25 cellular contexts compared by ENCODE assay signal in the genomic region with DNA sequence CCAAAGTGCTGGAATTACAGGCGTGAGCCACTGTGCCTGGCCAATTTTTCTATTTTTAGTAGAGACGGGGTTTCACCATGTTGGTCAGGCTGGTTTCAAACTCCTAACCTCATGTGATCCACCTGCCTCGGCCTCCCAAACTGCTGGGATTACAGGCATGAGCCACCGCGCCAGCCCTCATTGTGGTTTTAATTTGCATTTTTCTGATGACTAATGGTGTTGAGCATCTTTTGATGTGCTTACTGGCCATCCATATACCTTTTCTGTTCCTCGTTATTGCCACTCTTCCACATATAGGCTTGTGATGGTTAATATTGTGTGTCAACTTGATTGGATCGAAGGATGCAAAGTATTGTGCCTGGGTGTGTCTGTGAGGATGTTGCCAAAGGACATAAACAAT. TPM values are rescaled to one million over a fixed set of nuclear protein-coding genes. Genes with fewer than 3 reads are reported as not detected.
"Had no signal": no experiment of that assay in that cellular context is flagged by ENCODE, and none has a peak within 500 bp of the region (broad histone marks: within the 10 kb centered on the region; RNA-seq: fewer than 3 reads in every experiment).

No MANE protein-coding gene starts in this region.

- H3K36me3 Mint-ChIP-seq: activated CD4-positive, alpha-beta memory T cell treated with anti-CD3 and anti-CD28 coated beads for 36 hours; activated CD8-positive, alpha-beta memory T cell treated with anti-CD3 and anti-CD28 coated beads, Interleukin-2, amount 10 ng/mL, durations not matched to agents 7 days and 5 days; activated naive CD8-positive, alpha-beta T cell treated with anti-CD3 and anti-CD28 coated beads, Interleukin-2, amount 10 ng/mL, durations not matched to agents 7 days and 5 days; brain; stimulated activated effector memory CD8-positive, alpha-beta T cell treated with anti-CD3 and anti-CD28 coated beads, Interleukin-12 subunit alpha, Interleukin-12 subunit beta, amount 100 ng/mL, for 72 hours; type B pancreatic cell had no signal

- H3K4me1 Mint-ChIP-seq: activated B cell treated with CpG ODN at 0.5 μM for 24 hours; activated T-helper 17 cell treated with anti-CD3 and anti-CD28 coated beads, Interleukin-2, amount 50 U/mL, for 72 hours; central memory CD8-positive, alpha-beta T cell; stimulated activated effector memory CD8-positive, alpha-beta T cell treated with anti-CD3 and anti-CD28 coated beads, Interleukin-12 subunit alpha, Interleukin-12 subunit beta, amount 100 ng/mL, for 72 hours had no signal

- H3K9me3 Mint-ChIP-seq: activated B cell treated with CpG ODN at 0.5 μM for 24 hours; activated CD4-positive, alpha-beta memory T cell treated with anti-CD3 and anti-CD28 coated beads for 36 hours; activated naive CD8-positive, alpha-beta T cell treated with anti-CD3 and anti-CD28 coated beads, Interleukin-2, amount 10 ng/mL, durations not matched to agents 7 days and 5 days; activated T-helper 17 cell treated with anti-CD3 and anti-CD28 coated beads, Interleukin-2, amount 50 U/mL, for 72 hours; central memory CD8-positive, alpha-beta T cell; neural crest cell; stimulated activated effector memory CD8-positive, alpha-beta T cell treated with anti-CD3 and anti-CD28 coated beads, Interleukin-12 subunit alpha, Interleukin-12 subunit beta, amount 100 ng/mL, for 72 hours; T-helper 2 cell treated with Interferon-gamma antibody and Interleukin-4, amounts not matched to agents 5 μg/mL and 100 μg/mL, for 36 hours; type B pancreatic cell had no signal

- H3K4me3 Mint-ChIP-seq: activated B cell treated with CpG ODN at 0.5 μM for 24 hours; activated CD4-positive, alpha-beta memory T cell treated with anti-CD3 and anti-CD28 coated beads for 36 hours; activated CD8-positive, alpha-beta memory T cell treated with anti-CD3 and anti-CD28 coated beads, Interleukin-2, amount 10 ng/mL, durations not matched to agents 7 days and 5 days; activated naive CD8-positive, alpha-beta T cell treated with anti-CD3 and anti-CD28 coated beads, Interleukin-2, amount 10 ng/mL, durations not matched to agents 7 days and 5 days; activated T-helper 17 cell treated with anti-CD3 and anti-CD28 coated beads, Interleukin-2, amount 50 U/mL, for 72 hours; brain; central memory CD8-positive, alpha-beta T cell; neural crest cell; stimulated activated effector memory CD8-positive, alpha-beta T cell treated with anti-CD3 and anti-CD28 coated beads, Interleukin-12 subunit alpha, Interleukin-12 subunit beta, amount 100 ng/mL, for 72 hours; T-helper 2 cell treated with Interferon-gamma antibody and Interleukin-4, amounts not matched to agents 5 μg/mL and 100 μg/mL, for 36 hours; type B pancreatic cell had no signal

- H3K27ac Mint-ChIP-seq: activated B cell treated with CpG ODN at 0.5 μM for 24 hours; activated CD4-positive, alpha-beta memory T cell treated with anti-CD3 and anti-CD28 coated beads for 36 hours; activated CD8-positive, alpha-beta memory T cell treated with anti-CD3 and anti-CD28 coated beads, Interleukin-2, amount 10 ng/mL, durations not matched to agents 7 days and 5 days; activated naive CD8-positive, alpha-beta T cell treated with anti-CD3 and anti-CD28 coated beads, Interleukin-2, amount 10 ng/mL, durations not matched to agents 7 days and 5 days; activated T-helper 17 cell treated with anti-CD3 and anti-CD28 coated beads, Interleukin-2, amount 50 U/mL, for 72 hours; stimulated activated effector memory CD8-positive, alpha-beta T cell treated with anti-CD3 and anti-CD28 coated beads, Interleukin-12 subunit alpha, Interleukin-12 subunit beta, amount 100 ng/mL, for 72 hours; T-helper 2 cell treated with Interferon-gamma antibody and Interleukin-4, amounts not matched to agents 5 μg/mL and 100 μg/mL, for 36 hours; type B pancreatic cell had no signal

- H3K27me3 Mint-ChIP-seq: brain, type B pancreatic cell had no signal

- H3K27ac ChIP-seq: colonic mucosa, foreskin keratinocyte, psoas muscle, skin epidermis, testis had no signal

- H3K4me3 ChIP-seq: colonic mucosa, psoas muscle, skin epidermis, testis had no signal

- H3K36me3 ChIP-seq: colonic mucosa had no signal

- H3K27me3 ChIP-seq: colonic mucosa, foreskin keratinocyte, testis had no signal

- H3K4me1 ChIP-seq: colonic mucosa, foreskin keratinocyte, psoas muscle, testis had no signal

- DNase-seq: activated B cell treated with CpG ODN at 0.5 μM for 24 hours; activated CD4-positive, alpha-beta memory T cell treated with anti-CD3 and anti-CD28 coated beads for 36 hours; activated CD4-positive, alpha-beta T cell treated with anti-CD3 and anti-CD28 coated beads for 4 hours; activated CD8-positive, alpha-beta memory T cell treated with anti-CD3 and anti-CD28 coated beads, Interleukin-2, amount 10 ng/mL, durations not matched to agents 7 days and 5 days; activated naive CD4-positive, alpha-beta T cell treated with Interleukin-2 at 50 U/mL for 16 hours; activated naive CD8-positive, alpha-beta T cell treated with anti-CD3 and anti-CD28 coated beads, Interleukin-2, amount 10 ng/mL, durations not matched to agents 7 days and 5 days; activated T-cell treated with anti-CD3 and anti-CD28 coated beads, Interleukin-2, amount 50 U/mL, for 1 hour; amygdala; colonic mucosa; glutamatergic neuron; hypothalamus; islet precursor cell; psoas muscle; right cardiac atrium; stimulated activated CD4-positive, alpha-beta T cell treated with anti-CD3 and anti-CD28 coated beads, Interleukin-4, amount 100 ng/mL, for 1 hour; testis had no signal

- ATAC-seq: activated CD8-positive, alpha-beta memory T cell treated with anti-CD3 and anti-CD28 coated beads, Interleukin-2, amount 10 ng/mL, durations not matched to agents 7 days and 5 days; activated T-helper 17 cell treated with anti-CD3 and anti-CD28 coated beads, Interleukin-2, amount 50 U/mL, for 72 hours; psoas muscle; right cardiac atrium; stimulated activated effector memory CD8-positive, alpha-beta T cell treated with anti-CD3 and anti-CD28 coated beads, Interleukin-12 subunit alpha, Interleukin-12 subunit beta, amount 100 ng/mL, for 72 hours had no signal

- H3K9me3 ChIP-seq: colonic mucosa, psoas muscle, testis had no signal

RNA-seq across cellular contexts. Expression of a gene that starts 17.4 kb away (rescaled TPM):
- total RNA-seq: activated CD8-positive, alpha-beta memory T cell treated with anti-CD3 and anti-CD28 coated beads, Interleukin-2, amount 10 ng/mL, durations not matched to agents 7 days and 5 days; activated naive CD8-positive, alpha-beta T cell treated with anti-CD3 and anti-CD28 coated beads, Interleukin-2, amount 10 ng/mL, durations not matched to agents 7 days and 5 days had no signal
